8 cellular contexts compared by ENCODE assay signal in the genomic region with DNA sequence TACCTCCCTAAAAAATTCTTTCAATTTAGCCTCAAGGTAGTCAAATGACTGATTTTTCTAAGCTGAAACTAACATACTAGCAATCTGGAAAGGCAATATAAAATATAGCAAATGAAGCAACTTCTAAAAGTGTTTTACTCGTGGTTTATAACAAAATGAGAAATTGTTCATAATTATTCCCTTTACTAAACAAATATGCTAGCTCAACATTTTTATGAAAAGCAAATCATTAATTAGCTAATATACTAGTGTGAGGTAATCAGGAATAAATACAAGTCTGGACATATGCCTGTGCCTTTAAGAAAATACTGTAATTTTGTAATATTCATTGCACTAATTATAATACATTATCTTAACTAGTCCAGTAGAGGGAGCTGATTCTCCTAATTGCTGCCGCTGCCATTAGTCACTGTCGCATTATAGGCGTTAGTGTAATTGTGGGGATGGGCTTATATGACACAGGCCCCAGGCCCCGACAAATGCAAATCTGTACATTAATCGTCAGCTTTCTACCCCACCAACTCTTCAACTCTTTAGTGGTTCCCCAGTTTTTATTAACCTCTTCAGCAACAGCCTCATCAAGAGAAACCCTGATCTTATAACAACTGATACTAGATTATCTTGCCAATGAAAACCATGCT.
DNase-seq lines count a peak whose midpoint lies in the region; ATAC-seq and TF ChIP-seq lines count a peak whose summit lies in the region.

No MANE protein-coding gene starts in this region.

- WGBS in heart left ventricle, 4 donors: 28 to 36% (median 31%) methylated on average over 6 of the region's 6 CpGs
- 18 to 23% (median 22%) methylated on average over 6 of the region's 6 CpGs for WGBS in stomach, 5 donors

- peak in 3 of 4 donors; percentile 74 to 85 (median 83) for ATAC-seq in heart left ventricle

- TF ChIP-seq CTCF in HFF-Myc (IDR thresholded peaks at IDR 0.05; ENCODE audit: low read depth, low read length, missing control alignments) (peak; percentile 36), heart left ventricle (IDR thresholded peaks at IDR 0.05) (peak; percentile 47 to 76 (median 64)), stomach (IDR thresholded peaks at IDR 0.05) (peak in 4 of 7 experiments; percentile 21 to 54 (median 46))

- H3K36me3 ChIP-seq in heart left ventricle: peaks cover 0 to 46% (median 11%) of the 10 kb centered on the region in 9 donors
- H3K36me3 ChIP-seq in stomach: peaks cover 6 to 39% (median 33%) of the 10 kb centered on the region in 4 donors

- H3K9me3 Mint-ChIP-seq in activated CD4-positive, alpha-beta T cell treated with anti-CD3 and anti-CD28 coated beads, Interleukin-2, amount 10 ng/mL, durations not matched to agents 7 days and 5 days: no peaks in the 10 kb centered on the region
- H3K9me3 Mint-ChIP-seq in T-helper 2 cell treated with Interferon-gamma antibody and Interleukin-4, amounts not matched to agents 5 μg/mL and 100 μg/mL, for 36 hours: no peaks in the 10 kb centered on the region

- peaks cover 22% of the 10 kb centered on the region for H3K4me1 Mint-ChIP-seq in activated CD4-positive, alpha-beta T cell treated with anti-CD3 and anti-CD28 coated beads, Interleukin-2, amount 10 ng/mL, durations not matched to agents 7 days and 5 days
- peaks cover 9% of the 10 kb centered on the region for H3K4me1 Mint-ChIP-seq in T-helper 2 cell treated with Interferon-gamma antibody and Interleukin-4, amounts not matched to agents 5 μg/mL and 100 μg/mL, for 36 hours (ENCODE audit: low read depth)

- no peaks in the 10 kb centered on the region for H3K27me3 ChIP-seq in heart left ventricle
- H3K27me3 ChIP-seq in stomach: no peaks in the 10 kb centered on the region

- no peaks in the 10 kb centered on the region for H3K36me3 Mint-ChIP-seq in activated CD4-positive, alpha-beta T cell treated with anti-CD3 and anti-CD28 coated beads, Interleukin-2, amount 10 ng/mL, durations not matched to agents 7 days and 5 days (ENCODE audit: low read depth)
- peaks cover 7% of the 10 kb centered on the region for H3K36me3 Mint-ChIP-seq in T-helper 2 cell treated with Interferon-gamma antibody and Interleukin-4, amounts not matched to agents 5 μg/mL and 100 μg/mL, for 36 hours (ENCODE audit: low read depth)

- POLR2A ChIA-PET in activated CD4-positive, alpha-beta T cell treated with anti-CD3 and anti-CD28 coated beads, Interleukin-2, amount 10 ng/mL, durations not matched to agents 7 days and 5 days (lab: Charles Lee): no interaction called here

- CTCF ChIA-PET in activated CD4-positive, alpha-beta T cell treated with anti-CD3 and anti-CD28 coated beads, Interleukin-2, amount 10 ng/mL, durations not matched to agents 7 days and 5 days (lab: Charles Lee): interaction anchor here (0.9 to 2.5 kb wide), 6 partner anchors 8 to 274 kb away, joined by 3 to 17 read pairs (median 4); a partner anchor contains a TSS

- H3K27ac Mint-ChIP-seq in activated CD4-positive, alpha-beta T cell treated with anti-CD3 and anti-CD28 coated beads, Interleukin-2, amount 10 ng/mL, durations not matched to agents 7 days and 5 days: no peak overlapping the region
- H3K27ac Mint-ChIP-seq in T-helper 2 cell treated with Interferon-gamma antibody and Interleukin-4, amounts not matched to agents 5 μg/mL and 100 μg/mL, for 36 hours: no peak overlapping the region

- H3K4me3 Mint-ChIP-seq in activated CD4-positive, alpha-beta T cell treated with anti-CD3 and anti-CD28 coated beads, Interleukin-2, amount 10 ng/mL, durations not matched to agents 7 days and 5 days: no peak overlapping the region
- H3K4me3 Mint-ChIP-seq in T-helper 2 cell treated with Interferon-gamma antibody and Interleukin-4, amounts not matched to agents 5 μg/mL and 100 μg/mL, for 36 hours: no peak overlapping the region

- TF ChIP-seq POLR2A in heart left ventricle (IDR thresholded peaks at IDR 0.05) (no peak), stomach (IDR thresholded peaks at IDR 0.05) (no peak)

- H3K27me3 Mint-ChIP-seq in activated CD4-positive, alpha-beta T cell treated with anti-CD3 and anti-CD28 coated beads, Interleukin-2, amount 10 ng/mL, durations not matched to agents 7 days and 5 days: no peaks in the 10 kb centered on the region
- H3K27me3 Mint-ChIP-seq in T-helper 2 cell treated with Interferon-gamma antibody and Interleukin-4, amounts not matched to agents 5 μg/mL and 100 μg/mL, for 36 hours (ENCODE audit: low read depth): no peaks in the 10 kb centered on the region

- H3K27ac ChIP-seq in heart left ventricle (no peak overlapping the region), stomach (no peak overlapping the region)

- H3K4me1 ChIP-seq in heart left ventricle (peaks cover 0 to 25% (median 7%) of the 10 kb centered on the region in 12 donors), stomach (peaks cover 0 to 10% (median 2%) of the 10 kb centered on the region in 4 donors)

- H3K4me3 ChIP-seq in HFF-Myc (replicated peaks; ENCODE audit: low read depth, low read length) (no peak overlapping the region), heart left ventricle (no peak overlapping the region), stomach (no peak overlapping the region)

- H3K9me3 ChIP-seq in heart left ventricle (no peaks in the 10 kb centered on the region), stomach (no peaks in the 10 kb centered on the region)

- no peak for TF ChIP-seq EP300 in stomach (IDR thresholded peaks at IDR 0.05)

- peak; percentile 14 for DNase-seq in activated CD4-positive, alpha-beta T cell treated with anti-CD3 and anti-CD28 coated beads for 48 hours
- no peak for DNase-seq in activated CD4-positive, alpha-beta T cell treated with anti-CD3 and anti-CD28 coated beads for 1 hour
- DNase-seq in HFF-Myc (ENCODE audit: extremely low read depth, low read depth) (no peak), NCI-H1436 treated with DMSO at 0.1 percent for 48 hours (lab: John Stamatoyannopoulos, UW) (peak; percentile 39), heart left ventricle (no peak), stomach (no peak)
- peak; percentile 32 for DNase-seq in activated CD4-positive, alpha-beta T cell treated with anti-CD3 and anti-CD28 coated beads, Interleukin-2, amount 10 ng/mL, durations not matched to agents 7 days and 5 days
- no peak for DNase-seq in T-helper 2 cell treated with Interferon-gamma antibody and Interleukin-4, amounts not matched to agents 5 μg/mL and 100 μg/mL, for 36 hours (ENCODE audit: low spot score)

- intact Hi-C loops in heart left ventricle (cut with DNase I): loop anchor here in 8 of 10 donors (1.0 to 10.0 kb wide), 6 partner anchors 89 to 277 kb away; a partner anchor contains a TSS
- intact Hi-C loops in stomach (cut with DNase I; ENCODE audit: low total_unique reads): no loop called here

Comparison
In these comparisons a context has a peak if more than half of its experiments do, and no peak if none do; other contexts are left out.
1. DNase-seq: peak in activated CD4-positive, alpha-beta T cell treated with anti-CD3 and anti-CD28 coated beads for 48 hours (single experiment), NCI-H1436 treated with DMSO at 0.1 percent for 48 hours (single experiment) and activated CD4-positive, alpha-beta T cell treated with anti-CD3 and anti-CD28 coated beads, Interleukin-2, amount 10 ng/mL, durations not matched to agents 7 days and 5 days (single experiment); none in activated CD4-positive, alpha-beta T cell treated with anti-CD3 and anti-CD28 coated beads for 1 hour (single experiment), HFF-Myc (single experiment), heart left ventricle (0 of 5), stomach (single experiment) and T-helper 2 cell treated with Interferon-gamma antibody and Interleukin-4, amounts not matched to agents 5 μg/mL and 100 μg/mL, for 36 hours (single experiment).
2. Peak in every context shown above with its lines, with median percentiles within 50 percentile points of each other: CTCF ChIP-seq.